Comparison of ENCODE assay signal across 13 cellular contexts in genomic region chr6:70857387-70858077, GRCh38.
DNase-seq lines count a peak whose midpoint lies in the region; ATAC-seq and TF ChIP-seq lines count a peak whose summit lies in the region.
"Had no signal": no experiment of that assay in that cellular context is flagged by ENCODE, and none has a peak within 500 bp of the region (broad histone marks: within the 10 kb centered on the region; RNA-seq: fewer than 3 reads in every experiment).

No MANE protein-coding gene starts in this region.

- TF ChIP-seq EP300 in suprapubic skin (IDR thresholded peaks at IDR 0.05), result no peak

- WGBS in suprapubic skin, result 86% methylated on average over 5 of the region's 5 CpGs

- TF ChIP-seq POLR2A in suprapubic skin (IDR thresholded peaks at IDR 0.05), result no peak

- in situ Hi-C loops in GM13977 (cut with MboI; ENCODE audit: low pct_unique_long_range_greater_than_20kb, low sequenced_read_pairs, unreplicated experiment), result loop anchor here (25.0 kb wide), 1 partner anchor 320 kb away; no protein-coding TSS in a partner anchor

- DNase-seq in GM13977 (ENCODE audit: low spot score) (peak; percentile 55), NCI-H2029 (lab: John Stamatoyannopoulos, UW) (no peak), suprapubic skin (ENCODE audit: low spot score in 2 of 2) (no peak), islet precursor cell (no peak), NCI-H2171 (lab: John Stamatoyannopoulos, UW) (no peak)
- DNase-seq: left colon; stimulated activated CD4-positive, alpha-beta T cell treated with anti-CD3 and anti-CD28 coated beads, Interleukin-4, amount 100 ng/mL, for 4 hours; T-cell; thyroid gland had no signal

- H3K4me1 ChIP-seq in suprapubic skin, result no peaks in the 10 kb centered on the region
- H3K4me1 ChIP-seq: parathyroid adenoma, thyroid gland had no signal

- no peak overlapping the region for H3K27ac ChIP-seq in suprapubic skin
- H3K27ac ChIP-seq: parathyroid adenoma, thyroid gland had no signal

- ATAC-seq in GM19452 (IDR thresholded peaks at IDR 0.05; ENCODE audit: unreplicated experiment), result peak; percentile 99
- ATAC-seq in HG02885 (IDR thresholded peaks at IDR 0.05; ENCODE audit: poor library complexity, unreplicated experiment), result peak; percentile 100
- ATAC-seq in HG03575 (IDR thresholded peaks at IDR 0.05; ENCODE audit: extremely low read depth, insufficient number of reproducible peaks, low FRiP score, unreplicated experiment), result peak; percentile 99
- ATAC-seq: left colon, T-cell had no signal

- no peak for TF ChIP-seq CTCF in GM13977 (IDR thresholded peaks at IDR 0.05; ENCODE audit: extremely low read depth, insufficient read depth, missing control alignments)
- TF ChIP-seq CTCF in suprapubic skin (IDR thresholded peaks at IDR 0.05), result no peak

- no peak overlapping the region for H3K4me3 ChIP-seq in suprapubic skin
- H3K4me3 ChIP-seq: thyroid gland had no signal

- peaks cover 32% of the 10 kb centered on the region for H3K36me3 ChIP-seq in suprapubic skin

- no peaks in the 10 kb centered on the region for H3K9me3 ChIP-seq in suprapubic skin
- H3K9me3 ChIP-seq: thyroid gland had no signal

- no peaks in the 10 kb centered on the region for H3K27me3 ChIP-seq in suprapubic skin
- H3K27me3 ChIP-seq: thyroid gland had no signal
